Comparison of ENCODE assay signal across 23 cellular contexts in the genomic region with DNA sequence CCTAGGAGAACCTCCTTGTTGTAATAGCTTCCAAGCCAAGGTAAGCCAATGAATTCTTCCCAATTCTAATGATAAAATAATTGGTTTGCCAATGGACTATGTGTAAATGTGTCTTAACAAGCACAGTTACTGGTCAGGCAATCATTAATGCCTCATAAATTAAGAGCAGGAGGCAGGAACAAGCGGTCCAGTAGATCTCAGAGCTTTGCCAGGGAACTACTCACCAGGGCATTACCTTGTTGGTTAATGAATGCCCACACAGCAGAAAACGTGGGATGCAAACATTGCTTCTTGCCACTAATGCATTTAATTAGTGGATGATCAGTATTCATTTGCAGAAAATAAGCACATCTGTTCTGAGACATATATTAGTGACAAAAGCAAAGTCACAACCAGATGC. TPM values are rescaled to one million over a fixed set of nuclear protein-coding genes. Genes with fewer than 3 reads are reported as not detected.
DNase-seq lines count a peak whose midpoint lies in the region; FAIRE-seq and TF ChIP-seq lines count a peak whose summit lies in the region.
"Had no signal": no experiment of that assay in that cellular context is flagged by ENCODE, and none has a peak within 500 bp of the region (broad histone marks: within the 10 kb centered on the region; RNA-seq: fewer than 3 reads in every experiment).

No MANE protein-coding gene starts in this region.

- H4K20me1 ChIP-seq in hepatocyte (ENCODE audit: insufficient read depth, poor library complexity, severe bottlenecking), result no peaks in the 10 kb centered on the region
- H4K20me1 ChIP-seq: BLaER1 had no signal

- H2AFZ ChIP-seq in hepatocyte, result no peak overlapping the region
- H2AFZ ChIP-seq: GM23248 had no signal

- H3K27ac Mint-ChIP-seq in activated CD4-positive, alpha-beta memory T cell treated with anti-CD3 and anti-CD28 coated beads for 36 hours, result no peak overlapping the region
- H3K27ac Mint-ChIP-seq: CD8-positive, alpha-beta T cell had no signal

- no peaks in the 10 kb centered on the region for H3K9me3 ChIP-seq in hepatocyte (ENCODE audit: low read depth)
- H3K9me3 ChIP-seq: BLaER1, Caco-2 had no signal

- CTCF ChIA-PET in activated CD4-positive, alpha-beta memory T cell treated with anti-CD3 and anti-CD28 coated beads for 36 hours (lab: Charles Lee), result no interaction called here

- DNase-seq in GM18507 (ENCODE audit: extremely low spot score, insufficient read length, low read depth), result no peak
- DNase-seq in epithelial cell of proximal tubule (ENCODE audit: low read depth), result peak; percentile 77
- DNase-seq in kidney tubule cell (ENCODE audit: low spot score), result peak; percentile 54
- no peak for DNase-seq in hepatocyte (ENCODE audit: low spot score)
- DNase-seq in activated CD4-positive, alpha-beta memory T cell treated with anti-CD3 and anti-CD28 coated beads for 36 hours, result no peak
- no peak for DNase-seq in cerebellar cortex (ENCODE audit: low spot score)
- DNase-seq: Caco-2; CD4-positive, CD25-positive, alpha-beta regulatory T cell; CD8-positive, alpha-beta T cell; DMS153; DND-41; GM23248; H7; HCEC 1CT had no signal

- H3K79me2 ChIP-seq in hepatocyte, result no peaks in the 10 kb centered on the region

- POLR2A ChIA-PET in activated CD4-positive, alpha-beta memory T cell treated with anti-CD3 and anti-CD28 coated beads for 36 hours (lab: Charles Lee), result no interaction called here

- intact Hi-C loops in activated CD4-positive, alpha-beta memory T cell treated with anti-CD3 and anti-CD28 coated beads for 36 hours (cut with micrococcal nuclease), result no loop called here

- H3K4me3 ChIP-seq in epithelial cell of proximal tubule (ENCODE audit: low read depth, low read length) (peak overlapping the region; percentile 38), hepatocyte (no peak overlapping the region)
- H3K4me3 ChIP-seq: BLaER1, GM23248 had no signal

- no peak overlapping the region for H3K4me3 Mint-ChIP-seq in activated CD4-positive, alpha-beta memory T cell treated with anti-CD3 and anti-CD28 coated beads for 36 hours
- H3K4me3 Mint-ChIP-seq: CD4-positive, CD25-positive, alpha-beta regulatory T cell; CD8-positive, alpha-beta T cell had no signal

- H3K36me3 ChIP-seq in hepatocyte (replicated peaks; ENCODE audit: insufficient read depth, low read depth), result no peaks in the 10 kb centered on the region
- H3K36me3 ChIP-seq: BLaER1 had no signal

- no peak for TF ChIP-seq CTCF in epithelial cell of proximal tubule (conservative IDR thresholded peaks at IDR 0.05; ENCODE audit: low read depth, low read length)
- no peak for TF ChIP-seq CTCF in hepatocyte (IDR thresholded peaks at IDR 0.05; ENCODE audit: poor library complexity)

- no peaks in the 10 kb centered on the region for H3K27me3 Mint-ChIP-seq in activated CD4-positive, alpha-beta memory T cell treated with anti-CD3 and anti-CD28 coated beads for 36 hours
- H3K27me3 Mint-ChIP-seq: B cell had no signal

- WGBS in hepatocyte (ENCODE audit: low lambda C conversion rate, missing lambda C conversion rate), result 66% methylated on average over 2 of the region's 2 CpGs

- H3K9me2 ChIP-seq in hepatocyte (replicated peaks; ENCODE audit: insufficient read depth), result no peaks in the 10 kb centered on the region

- no peaks in the 10 kb centered on the region for H3K36me3 Mint-ChIP-seq in activated CD4-positive, alpha-beta memory T cell treated with anti-CD3 and anti-CD28 coated beads for 36 hours
- H3K36me3 Mint-ChIP-seq: CD8-positive, alpha-beta T cell had no signal

- H3K27ac ChIP-seq in hepatocyte, result no peak overlapping the region
- H3K27ac ChIP-seq: 22Rv1, BLaER1, C4-2B, GM23248 had no signal

- H3K4me2 ChIP-seq in hepatocyte, result no peak overlapping the region
- H3K4me2 ChIP-seq: BLaER1 had no signal

- H3K4me1 Mint-ChIP-seq in activated CD4-positive, alpha-beta memory T cell treated with anti-CD3 and anti-CD28 coated beads for 36 hours (ENCODE audit: low read depth), result peaks cover 16% of the 10 kb centered on the region

- peak; percentile 35 for FAIRE-seq in GM18507 (lab: Jason Lieb, UNC)
- FAIRE-seq: A204.1, G401.6, GM12892, GM19239, H1 had no signal

- H3K4me1 ChIP-seq in hepatocyte (ENCODE audit: insufficient read depth), result no peaks in the 10 kb centered on the region
- H3K4me1 ChIP-seq: Caco-2 had no signal

- H3K9me3 Mint-ChIP-seq in activated CD4-positive, alpha-beta memory T cell treated with anti-CD3 and anti-CD28 coated beads for 36 hours, result peaks cover 3% of the 10 kb centered on the region

- H3K27me3 ChIP-seq in hepatocyte, result no peaks in the 10 kb centered on the region
- H3K27me3 ChIP-seq: BLaER1 had no signal

RNA-seq across cellular contexts. Expression of gene ZNF800, which starts 26.7 kb away (rescaled TPM):
- total RNA-seq in epithelial cell of proximal tubule (11.5 and 14.6 TPM in 2 replicates), hepatocyte (31.3 and 41.5 TPM in 2 replicates)
- polyA plus RNA-seq in hepatocyte, result 12.1 and 14.3 TPM in 2 replicates
- total RNA-seq in activated CD4-positive, alpha-beta memory T cell treated with anti-CD3 and anti-CD28 coated beads for 36 hours, result 10 to 100 TPM; 24.9 to 29.2 TPM

Comparison
In these comparisons a context has a peak if more than half of its experiments do, and no peak if none do; other contexts are left out.
1. DNase-seq: peak in epithelial cell of proximal tubule (single experiment) and kidney tubule cell (single experiment); none in GM18507 (single experiment), hepatocyte (single experiment), activated CD4-positive, alpha-beta memory T cell treated with anti-CD3 and anti-CD28 coated beads for 36 hours (single experiment) and cerebellar cortex (single experiment).